In the genomic region with DNA sequence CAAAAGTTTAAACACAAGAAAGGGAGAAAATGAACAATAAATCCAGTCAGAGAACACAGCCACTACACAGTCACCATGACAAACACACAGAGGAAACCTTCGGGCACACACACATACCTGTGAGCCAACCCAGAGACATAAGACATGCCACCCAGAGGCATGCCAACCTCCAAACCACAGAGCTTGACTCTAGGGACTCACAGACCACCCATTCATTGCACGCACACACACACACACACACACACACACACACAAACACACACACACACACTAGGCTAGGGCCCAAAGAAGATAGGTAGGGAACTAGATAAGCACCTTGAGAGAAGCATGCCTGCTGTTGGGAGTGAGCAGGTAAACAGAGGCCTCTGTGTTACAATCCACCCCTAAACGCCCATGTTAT, we compare ENCODE assay signal across 26 cellular contexts. TPM values are rescaled to one million over a fixed set of nuclear protein-coding genes. Genes with fewer than 3 reads are reported as not detected.
"Had no signal": no experiment of that assay in that cellular context is flagged by ENCODE, and none has a peak within 500 bp of the region (broad histone marks: within the 10 kb centered on the region; RNA-seq: fewer than 3 reads in every experiment).

No MANE protein-coding gene starts in this region.

- H3K9me3 ChIP-seq: right lobe of liver, tibial artery had no signal

- H3K27ac ChIP-seq: brain microvascular endothelial cell, right lobe of liver, skin epidermis, tibial artery, VCaP had no signal

- ATAC-seq: activated CD8-positive, alpha-beta T cell treated with anti-CD3 and anti-CD28 coated beads, Interleukin-2, amount 10 ng/mL, durations not matched to agents 7 days and 5 days; esophagus mucosa; naive thymus-derived CD8-positive, alpha-beta T cell; stimulated activated naive CD8-positive, alpha-beta T cell treated with anti-CD3 and anti-CD28 coated beads, Interleukin-15, amount 100 ng/mL, for 72 hours had no signal

- DNase-seq: activated CD4-positive, alpha-beta T cell treated with anti-CD3 and anti-CD28 coated beads for 1 hour; activated CD4-positive, alpha-beta T cell treated with anti-CD3 and anti-CD28 coated beads, Interleukin-2, amount 50 U/mL, for 1 hour; activated CD8-positive, alpha-beta T cell treated with anti-CD3 and anti-CD28 coated beads, Interleukin-2, amount 10 ng/mL, durations not matched to agents 7 days and 5 days; activated gamma-delta T cell treated with Interleukin-2 at 50 U/mL for 16 hours; brain microvascular endothelial cell; central memory CD4-positive, alpha-beta T cell; effector memory CD4-positive, alpha-beta T cell; foreskin melanocyte; left ventricle myocardium superior; mammary epithelial cell; occipital lobe; stimulated activated CD4-positive, alpha-beta T cell treated with anti-CD3 and anti-CD28 coated beads, Interleukin-1b, Interleukin-23, amount 100 ng/mL, for 48 hours; stimulated activated naive CD8-positive, alpha-beta T cell treated with anti-CD3 and anti-CD28 coated beads, Interleukin-15, amount 100 ng/mL, for 72 hours; tibial artery had no signal

- FAIRE-seq: colon, endothelial cell of umbilical vein had no signal

- H3K36me3 ChIP-seq: brain microvascular endothelial cell, right lobe of liver, tibial artery had no signal

- H3K4me3 ChIP-seq: right lobe of liver, skin epidermis, tibial artery had no signal

RNA-seq across cellular contexts. Expression of a gene that starts 9.1 kb away (rescaled TPM):
- total RNA-seq: activated T-helper 1 cell treated with anti-CD3 and anti-CD28 coated beads, Interleukin-12 subunit alpha, Interleukin-12 subunit beta, Interleukin-2, Interleukin-4 antibody, amounts not matched to agents 30 ng/mL and 10 ng/mL and 1 ng/mL, durations not matched to agents 14 hours and 24 hours and 36 hours; dermis microvascular lymphatic vessel endothelial cell; endothelial cell of umbilical vein; esophagus mucosa; left ventricle myocardium superior; mammary epithelial cell; mesothelial cell of epicardium; naive thymus-derived CD8-positive, alpha-beta T cell; occipital lobe; right lobe of liver; urinary bladder had no signal
- polyA plus RNA-seq: endothelial cell of umbilical vein; mammary epithelial cell; naive thymus-derived CD8-positive, alpha-beta T cell; urinary bladder had no signal

RNA-seq across cellular contexts. Expression of a gene that starts 58.6 kb away (rescaled TPM):
- total RNA-seq: activated CD8-positive, alpha-beta T cell treated with anti-CD3 and anti-CD28 coated beads, Interleukin-2, amount 10 ng/mL, durations not matched to agents 7 days and 5 days; activated T-helper 1 cell treated with anti-CD3 and anti-CD28 coated beads, Interleukin-12 subunit alpha, Interleukin-12 subunit beta, Interleukin-2, Interleukin-4 antibody, amounts not matched to agents 30 ng/mL and 10 ng/mL and 1 ng/mL, durations not matched to agents 14 hours and 24 hours and 36 hours; dermis microvascular lymphatic vessel endothelial cell; mammary epithelial cell; mesothelial cell of epicardium; naive thymus-derived CD8-positive, alpha-beta T cell; right lobe of liver; T-helper 2 cell treated with Interferon-gamma antibody and Interleukin-4, amounts not matched to agents 100 ng/mL and 5 ng/mL, for 36 hours had no signal
- polyA plus RNA-seq: naive thymus-derived CD8-positive, alpha-beta T cell had no signal
